In the genomic region with DNA sequence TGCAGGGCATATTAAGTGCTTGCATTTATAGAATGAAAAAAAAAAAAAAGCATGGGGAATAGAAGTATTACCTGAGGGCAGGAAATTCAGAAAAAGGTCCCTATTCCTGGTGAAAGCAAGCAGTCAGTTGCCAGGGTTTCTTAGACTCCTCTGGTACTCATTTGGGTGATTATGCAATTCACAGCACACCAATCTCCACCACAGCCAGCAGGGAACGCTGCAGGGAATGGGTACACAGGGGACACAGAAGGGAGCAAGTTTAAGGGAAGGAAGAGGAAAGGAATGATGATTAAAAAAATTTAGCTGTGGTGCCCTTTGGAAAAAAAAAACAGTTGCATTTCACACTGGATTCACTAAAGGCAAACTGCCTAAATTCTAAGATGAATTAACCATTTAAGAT, we compare ENCODE assay signal across 8 cellular contexts. TPM values are rescaled to one million over a fixed set of nuclear protein-coding genes. Genes with fewer than 3 reads are reported as not detected.
DNase-seq lines count a peak whose midpoint lies in the region; ATAC-seq and FAIRE-seq lines count a peak whose summit lies in the region.

No MANE protein-coding gene starts in this region.

- H3K4me1 Mint-ChIP-seq in activated T-helper 17 cell treated with anti-CD3 and anti-CD28 coated beads, Interleukin-2, amount 50 U/mL, for 72 hours: peaks cover 18% of the 10 kb centered on the region

- peaks cover 12% of the 10 kb centered on the region for H3K36me3 Mint-ChIP-seq in activated T-helper 17 cell treated with anti-CD3 and anti-CD28 coated beads, Interleukin-2, amount 50 U/mL, for 72 hours (ENCODE audit: low read depth)

- no peaks in the 10 kb centered on the region for H3K9me3 Mint-ChIP-seq in activated T-helper 17 cell treated with anti-CD3 and anti-CD28 coated beads, Interleukin-2, amount 50 U/mL, for 72 hours

- no peaks in the 10 kb centered on the region for H3K27me3 Mint-ChIP-seq in activated T-helper 17 cell treated with anti-CD3 and anti-CD28 coated beads, Interleukin-2, amount 50 U/mL, for 72 hours

- DNase-seq in CD1c-positive myeloid dendritic cell (ENCODE audit: extremely low spot score) (peak; percentile 45), HTR-8/SVneo (ENCODE audit: insufficient read length, low spot score) (peak; percentile 23), iPS-NIHi11 (ENCODE audit: low spot score) (peak; percentile 39), NCI-H748 (lab: John Stamatoyannopoulos, UW; ENCODE audit: unreplicated experiment) (no peak)

- H3K4me3 Mint-ChIP-seq in activated T-helper 17 cell treated with anti-CD3 and anti-CD28 coated beads, Interleukin-2, amount 50 U/mL, for 72 hours: peak overlapping the region; percentile 29

- no peak for ATAC-seq in activated T-helper 17 cell treated with anti-CD3 and anti-CD28 coated beads, Interleukin-2, amount 50 U/mL, for 72 hours (replicated peaks)
- ATAC-seq in GM21526 (IDR thresholded peaks at IDR 0.05; ENCODE audit: low FRiP score, unreplicated experiment) (no peak), HG02973 (IDR thresholded peaks at IDR 0.05; ENCODE audit: unreplicated experiment) (no peak), HG03354 (IDR thresholded peaks at IDR 0.05; ENCODE audit: poor library complexity, severe bottlenecking, unreplicated experiment) (no peak)

- H3K27ac Mint-ChIP-seq in activated T-helper 17 cell treated with anti-CD3 and anti-CD28 coated beads, Interleukin-2, amount 50 U/mL, for 72 hours: peak overlapping the region; percentile 31

- FAIRE-seq in HTR-8/SVneo (lab: Jason Lieb, UNC): no peak

RNA-seq across cellular contexts. Expression of a gene that starts 14.2 kb away (rescaled TPM):
- 10 to 100 TPM; 45.6 to 51.1 TPM for total RNA-seq in activated T-helper 17 cell treated with anti-CD3 and anti-CD28 coated beads, Interleukin-2, amount 50 U/mL, for 72 hours
